Comparison of ENCODE assay signal across 12 cellular contexts in the genomic region with DNA sequence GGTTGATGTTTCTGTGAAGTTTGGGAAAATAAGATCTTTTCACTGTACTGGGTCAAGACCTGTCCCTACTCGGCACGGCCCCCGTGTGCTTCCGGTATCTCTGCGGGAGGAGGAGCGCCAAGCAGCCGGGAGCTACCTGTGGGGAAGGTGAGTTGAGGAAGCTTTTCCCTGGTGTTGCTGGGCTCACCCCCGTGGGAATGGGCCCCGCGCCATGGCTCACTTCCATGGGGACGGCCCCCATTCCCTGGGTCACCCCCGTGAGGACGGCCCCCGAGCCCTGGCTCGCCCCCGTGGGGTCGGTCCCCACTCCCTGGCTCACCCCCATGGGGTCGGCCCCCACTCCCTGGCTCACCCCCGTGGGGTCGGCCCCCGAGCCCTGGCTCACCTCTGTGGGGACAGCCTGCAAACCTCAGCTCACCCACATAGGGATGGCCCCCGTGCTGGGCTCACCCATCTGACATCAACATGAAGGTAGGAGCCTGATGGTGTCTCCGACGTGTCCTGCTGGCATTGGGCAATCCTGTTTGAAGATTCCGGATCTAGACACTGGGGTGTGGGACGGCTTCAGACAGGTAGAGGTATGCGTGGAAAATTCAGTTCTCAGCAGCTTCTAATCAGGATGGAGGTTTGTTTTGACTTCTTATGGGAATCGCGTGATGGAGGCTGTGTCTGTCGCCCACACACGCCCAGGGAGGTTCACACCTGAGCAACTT. TPM values are rescaled to one million over a fixed set of nuclear protein-coding genes. Genes with fewer than 3 reads are reported as not detected.
DNase-seq lines count a peak whose midpoint lies in the region; ATAC-seq, FAIRE-seq and TF ChIP-seq lines count a peak whose summit lies in the region.
"Had no signal": no experiment of that assay in that cellular context is flagged by ENCODE, and none has a peak within 500 bp of the region (broad histone marks: within the 10 kb centered on the region; RNA-seq: fewer than 3 reads in every experiment).

No MANE protein-coding gene starts in this region.

- H2AK5ac ChIP-seq in H1 (ENCODE audit: low read depth, low read length): no peak overlapping the region

- no peak overlapping the region for H4K91ac ChIP-seq in H1 (replicated peaks; ENCODE audit: insufficient read length, low read length)

- no peak overlapping the region for H3K4ac ChIP-seq in H1 (replicated peaks; ENCODE audit: insufficient read length, low read depth, low read length)

- intact Hi-C loops in CD8-positive, alpha-beta T cell (cut with DNase I, micrococcal nuclease): no loop called here
- intact Hi-C loops in uterus (cut with DNase I; ENCODE audit: low total_unique reads): no loop called here

- peak overlapping the region; percentile 25; the same call in 1 of the 2 replicates for H4K8ac ChIP-seq in H1 (ENCODE audit: extremely low read depth, insufficient read depth, low read length)

- H4K5ac ChIP-seq in H1 (ENCODE audit: insufficient read length, low read depth, low read length): no peak overlapping the region

- H3K9me3 Mint-ChIP-seq in CD8-positive, alpha-beta T cell: no peaks in the 10 kb centered on the region
- H3K9me3 Mint-ChIP-seq: endodermal cell had no signal

- no peak overlapping the region for H3K23ac ChIP-seq in H1 (ENCODE audit: insufficient read length)

- no peak for TF ChIP-seq POLR2A in H1 (IDR thresholded peaks at IDR 0.05; ENCODE audit: control extremely low read depth in 1 of 2, low read depth in 2 of 2, low read length in 2 of 2)
- TF ChIP-seq POLR2A in uterus (IDR thresholded peaks at IDR 0.05): no peak

- H3K79me1 ChIP-seq in H1 (ENCODE audit: low read depth, low read length): no peaks in the 10 kb centered on the region

- no peak for FAIRE-seq in H1 (lab: Jason Lieb, UNC)
- FAIRE-seq: G401.6 had no signal

- peak overlapping the region; percentile 13 for H3K27ac Mint-ChIP-seq in CD8-positive, alpha-beta T cell
- H3K27ac Mint-ChIP-seq: endodermal cell had no signal

- H3K4me2 ChIP-seq in KMS-11 (peak overlapping the region; percentile 29; the same call in 1 of the 2 replicates), H1 (ENCODE audit: insufficient read depth in 1 of 2, low read depth in 2 of 2, low read length in 2 of 2) (0 out of 4 replicates have a peak overlapping the region, but pooled peaks of 1 of the 2 experiments have one; percentile 51)

- no peaks in the 10 kb centered on the region for H3K36me3 Mint-ChIP-seq in CD8-positive, alpha-beta T cell

- peaks cover 36% of the 10 kb centered on the region for H3K27me3 Mint-ChIP-seq in CD8-positive, alpha-beta T cell (ENCODE audit: low read depth)

- H3K23me2 ChIP-seq in H1 (ENCODE audit: low read depth, low read length): peaks cover 4% of the 10 kb centered on the region; the same call in 1 of the 2 replicates

- H4K20me1 ChIP-seq in KMS-11 (ENCODE audit: insufficient read depth) (no peaks in the 10 kb centered on the region), H1 (replicated peaks in 1 of 2; ENCODE audit: control insufficient read depth in 1 of 2, insufficient read depth in 2 of 2, low read length in 2 of 2) (peaks cover 0 to 7% of the 10 kb centered on the region in 2 experiments)

- no peaks in the 10 kb centered on the region for H3K79me2 ChIP-seq in KMS-11 (ENCODE audit: insufficient read depth, low read depth)
- H3K79me2 ChIP-seq in H1 (ENCODE audit: control insufficient read depth in 1 of 2, insufficient read depth in 2 of 2, low read length in 2 of 2): no peaks in the 10 kb centered on the region

- no peak for DNase-seq in CD8-positive, alpha-beta T cell
- DNase-seq in H1 (ENCODE audit: low read depth in 1 of 2, low spot score in 2 of 2) (no peak), NCI-H2227 treated with DMSO at 0.1 percent for 48 hours (lab: John Stamatoyannopoulos, UW) (no peak), uterus (no peak)
- DNase-seq: NCI-H1694 had no signal

- no peak overlapping the region for H3K27ac ChIP-seq in CD8-positive, alpha-beta T cell (ENCODE audit: low read depth, low read length)
- H3K27ac ChIP-seq in KMS-11: no peak overlapping the region
- H3K27ac ChIP-seq in H1 (ENCODE audit: low read depth, low read length): no peak overlapping the region
- no peak overlapping the region for H3K27ac ChIP-seq in rectal smooth muscle tissue (ENCODE audit: low read depth, low read length)
- H3K27ac ChIP-seq in uterus: no peak overlapping the region
- H3K27ac ChIP-seq: RWPE1 had no signal

- peak overlapping the region; percentile 38; the same call in 1 of the 2 replicates for H2AFZ ChIP-seq in KMS-11 (ENCODE audit: low read depth)
- H2AFZ ChIP-seq in H1 (ENCODE audit: low read length): no peak overlapping the region

- TF ChIP-seq RAD21 in H1 (IDR thresholded peaks at IDR 0.05 in 1 of 2, conservative IDR thresholded peaks at IDR 0.05 in 1 of 2; ENCODE audit: low read depth in 2 of 2, low read length in 2 of 2): no peak

- H2BK120ac ChIP-seq in H1 (replicated peaks; ENCODE audit: low read depth, low read length): no peak overlapping the region

- no peak for ATAC-seq in CD8-positive, alpha-beta T cell
- ATAC-seq in GM18909 (IDR thresholded peaks at IDR 0.05; ENCODE audit: poor library complexity, unreplicated experiment): no peak

- no peaks in the 10 kb centered on the region for H3K36me3 ChIP-seq in CD8-positive, alpha-beta T cell (ENCODE audit: insufficient read depth, low read length)
- H3K36me3 ChIP-seq in KMS-11 (ENCODE audit: insufficient read depth): no peaks in the 10 kb centered on the region
- H3K36me3 ChIP-seq in H1 (ENCODE audit: control insufficient read depth in 2 of 4, insufficient read depth in 4 of 4, low read length in 3 of 4): no peaks in the 10 kb centered on the region
- no peaks in the 10 kb centered on the region for H3K36me3 ChIP-seq in rectal smooth muscle tissue (ENCODE audit: control insufficient read depth, insufficient read depth, low read length)
- H3K36me3 ChIP-seq in uterus: no peaks in the 10 kb centered on the region

- H3K4me3 Mint-ChIP-seq in CD8-positive, alpha-beta T cell: peak overlapping the region; percentile 80
- H3K4me3 Mint-ChIP-seq: endodermal cell had no signal

- no peak overlapping the region for H2BK5ac ChIP-seq in H1 (ENCODE audit: low read depth, low read length)

- POLR2A ChIA-PET in CD8-positive, alpha-beta T cell (lab: Charles Lee): no interaction called here
- POLR2A ChIA-PET in H1 (lab: Charles Lee; ENCODE audit: partially characterized antibody): interaction anchor here (0.9 to 2.9 kb wide), 4 partner anchors 8 to 39 kb away, joined by 3 to 15 read pairs (median 4); partner anchors contain the start of genes LRCOL1 and P2RX2

- no peak for TF ChIP-seq CTCF in CD8-positive, alpha-beta T cell (IDR thresholded peaks at IDR 0.05)
- TF ChIP-seq CTCF in KMS-11 (conservative IDR thresholded peaks at IDR 0.05; ENCODE audit: low read depth, low read length) (no peak), H1 (IDR thresholded peaks at IDR 0.05; ENCODE audit: control extremely low read depth in 1 of 3, insufficient read depth in 1 of 3, low read depth in 1 of 3, low read length in 3 of 3) (no peak), uterus (IDR thresholded peaks at IDR 0.05) (no peak)

- peaks cover 16% of the 10 kb centered on the region for H3K4me1 ChIP-seq in CD8-positive, alpha-beta T cell (ENCODE audit: insufficient read depth, low read length)
- H3K4me1 ChIP-seq in KMS-11 (ENCODE audit: low read depth, poor library complexity, severe bottlenecking) (no peaks in the 10 kb centered on the region), H1 (replicated peaks in 1 of 4; ENCODE audit: control insufficient read depth in 3 of 4, insufficient read depth in 4 of 4, low read length in 3 of 4) (peaks cover 0 to 6% (median 2%) of the 10 kb centered on the region in 4 experiments; a peak in 4 of 7 replicates), rectal smooth muscle tissue (ENCODE audit: control insufficient read depth, insufficient read depth, low read length) (peaks cover 2% of the 10 kb centered on the region), uterus (no peaks in the 10 kb centered on the region)

- H2BK20ac ChIP-seq in H1 (ENCODE audit: low read length): no peak overlapping the region

- no peak overlapping the region for H3K56ac ChIP-seq in H1 (replicated peaks; ENCODE audit: insufficient read length, low read depth, low read length)

- 85% methylated on average over 16 of the region's 31 CpGs; no CpG with 5 or more reads in 1 of the 2 experiments for WGBS in H1 (ENCODE audit: extremely low coverage in 1 of 2, insufficient coverage in 1 of 2, insufficient read length in 1 of 2, insufficient replicate concordance in 2 of 2, low coverage in 1 of 2, low lambda C conversion rate in 2 of 2, missing lambda C conversion rate in 1 of 2), 2 experiments

- H3K9ac ChIP-seq in KMS-11 (no peak overlapping the region), H1 (replicated peaks in 1 of 4; ENCODE audit: extremely low read depth in 1 of 4, low read depth in 3 of 4, low read length in 3 of 4) (no peak overlapping the region), rectal smooth muscle tissue (ENCODE audit: low read length) (no peak overlapping the region)

- H3K18ac ChIP-seq in H1 (ENCODE audit: extremely low read depth, low read length): no peak overlapping the region

- TF ChIP-seq EP300 in H1 (IDR thresholded peaks at IDR 0.05; ENCODE audit: borderline replicate concordance in 1 of 2, low read depth in 2 of 2, low read length in 2 of 2): no peak

- no peaks in the 10 kb centered on the region for H3K27me3 ChIP-seq in CD8-positive, alpha-beta T cell (ENCODE audit: insufficient read depth, low read length)
- H3K27me3 ChIP-seq in KMS-11 (ENCODE audit: insufficient read depth, low read depth) (peaks cover 1% of the 10 kb centered on the region; the same call in 1 of the 2 replicates), H1 (replicated peaks in 1 of 4; ENCODE audit: control insufficient read depth in 3 of 4, extremely low read depth in 1 of 4, insufficient read depth in 3 of 4, low read length in 3 of 4) (peaks cover 7 to 65% (median 48%) of the 10 kb centered on the region in 4 experiments), rectal smooth muscle tissue (ENCODE audit: control insufficient read depth, insufficient read depth, low read length) (peaks cover 17% of the 10 kb centered on the region), uterus (peaks cover 0 to 9% of the 10 kb centered on the region in 2 donors)

- no peaks in the 10 kb centered on the region for H3K9me3 ChIP-seq in CD8-positive, alpha-beta T cell (ENCODE audit: low read length)
- H3K9me3 ChIP-seq in H1 (ENCODE audit: insufficient read depth in 2 of 2, low read depth in 1 of 2, low read length in 1 of 2): no peaks in the 10 kb centered on the region
- H3K9me3 ChIP-seq in uterus: no peaks in the 10 kb centered on the region

- 0 out of 2 replicates have a peak overlapping the region, but pooled peaks have one; percentile 27 for H2BK12ac ChIP-seq in H1 (ENCODE audit: low read depth, low read length)

- peaks cover 18% of the 10 kb centered on the region for H3K4me1 Mint-ChIP-seq in CD8-positive, alpha-beta T cell (ENCODE audit: low read depth)

- H2BK15ac ChIP-seq in H1 (ENCODE audit: low read length): no peak overlapping the region

- peak overlapping the region; percentile 61 for H3K4me3 ChIP-seq in CD8-positive, alpha-beta T cell (ENCODE audit: low read depth, low read length)
- H3K4me3 ChIP-seq in KMS-11 (IDR thresholded peaks at IDR 0.05; ENCODE audit: insufficient read depth, low read depth, low read length) (no peak overlapping the region), H1 (ENCODE audit: extremely low read depth in 1 of 4, insufficient read depth in 2 of 4, low read depth in 3 of 4, low read length in 4 of 4) (no peak overlapping the region), rectal smooth muscle tissue (ENCODE audit: low read length) (peak overlapping the region; percentile 55), uterus (peak overlapping the region in 1 of 2 donors; percentile 27)

- no peak overlapping the region for H3K14ac ChIP-seq in H1 (ENCODE audit: insufficient read length)

- CTCF ChIA-PET in CD8-positive, alpha-beta T cell (lab: Charles Lee): interaction anchor here (3.4 kb wide), 1 partner anchor 14 kb away, joined by 24 read pairs; no protein-coding TSS in a partner anchor
- CTCF ChIA-PET in H1 (lab: Charles Lee; ENCODE audit: partially characterized antibody): interaction anchor here (0.6 to 6.1 kb wide), 9 partner anchors 9 to 186 kb away, joined by 3 to 43 read pairs (median 5); partner anchors contain the start of genes LRCOL1 and P2RX2

RNA-seq across cellular contexts. Expression of gene LRCOL1, which starts 9.1 kb away (rescaled TPM):
- total RNA-seq in CD8-positive, alpha-beta T cell: not detected
- total RNA-seq in H1 (2021; fragmentation: NEBNext Ultra II Directional; extraction: Animal tissue kit (Norgen Biotek cat#: 25700)): not detected in 2 replicates
- polyA plus RNA-seq in H1 (2011; rRNA removed): 0.42 TPM in 1 of 2 replicates, not detected in the other
- 0.18 TPM for polyA plus RNA-seq in H1 (2011; cell fraction: cytosol; rRNA removed)
- polyA plus RNA-seq in H1 (2011; cell fraction: nucleus; rRNA removed): 1.6 TPM
- not detected in 4 replicates for polyA plus RNA-seq in H1 (2012, experiment 1 of 2)
- polyA plus RNA-seq in H1 (2012, experiment 2 of 2): not detected
- not detected for polyA plus RNA-seq in H1 (2013, experiment 1 of 2)
- polyA plus RNA-seq in H1 (2013, experiment 2 of 2): 0.09 TPM
- not detected in 2 replicates for polyA minus RNA-seq in H1 (2011; rRNA and poly(A)+ RNA removed)
- not detected for polyA minus RNA-seq in H1 (2011; cell fraction: cytosol; rRNA and poly(A)+ RNA removed)
- not detected for polyA minus RNA-seq in H1 (2011; cell fraction: nucleus; rRNA and poly(A)+ RNA removed)
- total RNA-seq in uterus: 1 to 10 TPM in 2 of 4 donors, under 1 TPM in 1, not detected in 1; 0.79 to 7.1 (median 1.5) TPM
- total RNA-seq: endodermal cell, omental fat pad had no signal

RNA-seq across cellular contexts. Expression of gene P2RX2, which starts 17.2 kb away (rescaled TPM):
- total RNA-seq in CD8-positive, alpha-beta T cell: not detected
- 0.84 and 1.5 TPM in 2 replicates for total RNA-seq in H1 (2021; fragmentation: NEBNext Ultra II Directional; extraction: Animal tissue kit (Norgen Biotek cat#: 25700))
- 2.2 and 6.3 TPM in 2 replicates for polyA plus RNA-seq in H1 (2011; rRNA removed)
- polyA plus RNA-seq in H1 (2011; cell fraction: cytosol; rRNA removed): 4.0 TPM
- polyA plus RNA-seq in H1 (2011; cell fraction: nucleus; rRNA removed): 40.4 TPM
- 2.0 to 3.0 TPM (median 2.5 TPM) in 4 replicates for polyA plus RNA-seq in H1 (2012, experiment 1 of 2)
- 1.5 TPM for polyA plus RNA-seq in H1 (2012, experiment 2 of 2)
- 1.9 TPM for polyA plus RNA-seq in H1 (2013, experiment 1 of 2)
- polyA plus RNA-seq in H1 (2013, experiment 2 of 2): 1.7 TPM
- 0.50 and 0.54 TPM in 2 replicates for polyA minus RNA-seq in H1 (2011; rRNA and poly(A)+ RNA removed)
- polyA minus RNA-seq in H1 (2011; cell fraction: cytosol; rRNA and poly(A)+ RNA removed): 0.59 TPM
- polyA minus RNA-seq in H1 (2011; cell fraction: nucleus; rRNA and poly(A)+ RNA removed): 2.2 TPM
- total RNA-seq in uterus: not detected

Comparison
In these comparisons a context has a peak if more than half of its experiments do, and no peak if none do; other contexts are left out.
1. H3K4me3 ChIP-seq: peak in CD8-positive, alpha-beta T cell (single experiment) and rectal smooth muscle tissue (single experiment); none in KMS-11 (single experiment) and H1 (0 of 4).